Comparison of ENCODE assay signal across 30 cellular contexts in genomic region chr5:127587246-127587917, GRCh38.
A peak's percentile ranks its signal among the peaks of the same experiment; 100 is the strongest.
DNase-seq lines count a peak whose midpoint lies in the region; ATAC-seq, FAIRE-seq and TF ChIP-seq lines count a peak whose summit lies in the region.
"Had no signal": no experiment of that assay in that cellular context is flagged by ENCODE, and none has a peak within 500 bp of the region (broad histone marks: within the 10 kb centered on the region; RNA-seq: fewer than 3 reads in every experiment).

No MANE protein-coding gene starts in this region.

- CTCF ChIA-PET in activated CD8-positive, alpha-beta memory T cell treated with anti-CD3 and anti-CD28 coated beads, Interleukin-2, amount 10 ng/mL, durations not matched to agents 7 days and 5 days (lab: Charles Lee): interaction anchor here (5.0 kb wide), 1 partner anchor 16 kb away, joined by 34 read pairs; no protein-coding TSS in a partner anchor

- peaks cover 1% of the 10 kb centered on the region for H3K36me3 Mint-ChIP-seq in activated CD8-positive, alpha-beta memory T cell treated with anti-CD3 and anti-CD28 coated beads, Interleukin-2, amount 10 ng/mL, durations not matched to agents 7 days and 5 days
- H3K36me3 Mint-ChIP-seq: naive thymus-derived CD8-positive, alpha-beta T cell had no signal

- peak overlapping the region; percentile 65 for H3K27ac Mint-ChIP-seq in activated CD8-positive, alpha-beta memory T cell treated with anti-CD3 and anti-CD28 coated beads, Interleukin-2, amount 10 ng/mL, durations not matched to agents 7 days and 5 days
- H3K27ac Mint-ChIP-seq: activated T-cell treated with anti-CD3 and anti-CD28 coated beads, Interleukin-2, amount 50 U/mL, for 72 hours; naive thymus-derived CD8-positive, alpha-beta T cell had no signal

- DNase-seq in activated CD8-positive, alpha-beta memory T cell treated with anti-CD3 and anti-CD28 coated beads, Interleukin-2, amount 10 ng/mL, durations not matched to agents 7 days and 5 days: peak; percentile 55
- DNase-seq in activated CD8-positive, alpha-beta memory T cell treated with anti-CD3 and anti-CD28 coated beads, Interleukin-2, amount 50 U/mL, for 4 hours: no peak
- DNase-seq in NB4 (ENCODE audit: low read depth): peak; percentile 20
- DNase-seq in cerebellar cortex (ENCODE audit: low spot score): peak; percentile 71
- no peak for DNase-seq in urothelium cell line (ENCODE audit: low spot score)
- no peak for DNase-seq in kidney tubule cell (ENCODE audit: low spot score)
- DNase-seq in iPS-NIHi7 (ENCODE audit: extremely low spot score): no peak
- DNase-seq: activated naive CD4-positive, alpha-beta T cell treated with Interleukin-2 at 50 U/mL for 16 hours; activated T-cell treated with anti-CD3 and anti-CD28 coated beads, Interleukin-2, amount 50 U/mL, for 72 hours; amniotic stem cell; BE2C; colonic mucosa; DMS79; effector memory CD8-positive, alpha-beta T cell; foreskin keratinocyte; H7; heart right ventricle; naive thymus-derived CD8-positive, alpha-beta T cell; NCI-H1092; NCI-H1930; NCI-H69; PC-3; SHP77; stimulated activated CD4-positive, alpha-beta T cell treated with anti-CD3 and anti-CD28 coated beads, Interleukin-1b, Interleukin-23, amount 100 ng/mL, for 48 hours had no signal

- no peaks in the 10 kb centered on the region for H3K9me3 Mint-ChIP-seq in activated CD8-positive, alpha-beta memory T cell treated with anti-CD3 and anti-CD28 coated beads, Interleukin-2, amount 10 ng/mL, durations not matched to agents 7 days and 5 days (ENCODE audit: low read depth)
- H3K9me3 Mint-ChIP-seq: activated T-cell treated with anti-CD3 and anti-CD28 coated beads, Interleukin-2, amount 50 U/mL, for 72 hours; effector memory CD8-positive, alpha-beta T cell; naive thymus-derived CD8-positive, alpha-beta T cell had no signal

- no peak for TF ChIP-seq POLR2A in NB4 (IDR thresholded peaks at IDR 0.05; ENCODE audit: extremely low read depth, insufficient read length)

- peak overlapping the region; percentile 6 for H3K4me3 Mint-ChIP-seq in activated CD8-positive, alpha-beta memory T cell treated with anti-CD3 and anti-CD28 coated beads, Interleukin-2, amount 10 ng/mL, durations not matched to agents 7 days and 5 days
- H3K4me3 Mint-ChIP-seq: activated T-cell treated with anti-CD3 and anti-CD28 coated beads, Interleukin-2, amount 50 U/mL, for 72 hours; naive thymus-derived CD8-positive, alpha-beta T cell had no signal

- H3K27me3 Mint-ChIP-seq in activated CD8-positive, alpha-beta memory T cell treated with anti-CD3 and anti-CD28 coated beads, Interleukin-2, amount 10 ng/mL, durations not matched to agents 7 days and 5 days: no peaks in the 10 kb centered on the region

- peak; percentile 35 for FAIRE-seq in urothelium cell line (lab: Jason Lieb, UNC)
- FAIRE-seq: HepG2 had no signal

- ATAC-seq in activated CD8-positive, alpha-beta memory T cell treated with anti-CD3 and anti-CD28 coated beads, Interleukin-2, amount 10 ng/mL, durations not matched to agents 7 days and 5 days: peak; percentile 37
- no peak for ATAC-seq in HG03469 (IDR thresholded peaks at IDR 0.05; ENCODE audit: unreplicated experiment)
- ATAC-seq: A549; effector memory CD8-positive, alpha-beta T cell; foreskin keratinocyte; heart right ventricle; left lobe of liver; naive thymus-derived CD8-positive, alpha-beta T cell; PC-3 had no signal

- peaks cover 50% of the 10 kb centered on the region for H3K4me1 Mint-ChIP-seq in activated CD8-positive, alpha-beta memory T cell treated with anti-CD3 and anti-CD28 coated beads, Interleukin-2, amount 10 ng/mL, durations not matched to agents 7 days and 5 days

- no peak overlapping the region for H3K4me3 ChIP-seq in NB4 (ENCODE audit: low read depth, low read length)
- H3K4me3 ChIP-seq: A549, breast epithelium, colonic mucosa, heart right ventricle, skin epidermis had no signal

- no peak for TF ChIP-seq CTCF in NB4 (IDR thresholded peaks at IDR 0.05; ENCODE audit: low read depth, low read length)

Comparison
In these comparisons a context has a peak if more than half of its experiments do, and no peak if none do; other contexts are left out.
1. DNase-seq: peak in activated CD8-positive, alpha-beta memory T cell treated with anti-CD3 and anti-CD28 coated beads, Interleukin-2, amount 10 ng/mL, durations not matched to agents 7 days and 5 days (single experiment), NB4 (single experiment) and cerebellar cortex (single experiment); none in activated CD8-positive, alpha-beta memory T cell treated with anti-CD3 and anti-CD28 coated beads, Interleukin-2, amount 50 U/mL, for 4 hours (single experiment), urothelium cell line (single experiment), kidney tubule cell (single experiment) and iPS-NIHi7 (single experiment).